In the genomic region with DNA sequence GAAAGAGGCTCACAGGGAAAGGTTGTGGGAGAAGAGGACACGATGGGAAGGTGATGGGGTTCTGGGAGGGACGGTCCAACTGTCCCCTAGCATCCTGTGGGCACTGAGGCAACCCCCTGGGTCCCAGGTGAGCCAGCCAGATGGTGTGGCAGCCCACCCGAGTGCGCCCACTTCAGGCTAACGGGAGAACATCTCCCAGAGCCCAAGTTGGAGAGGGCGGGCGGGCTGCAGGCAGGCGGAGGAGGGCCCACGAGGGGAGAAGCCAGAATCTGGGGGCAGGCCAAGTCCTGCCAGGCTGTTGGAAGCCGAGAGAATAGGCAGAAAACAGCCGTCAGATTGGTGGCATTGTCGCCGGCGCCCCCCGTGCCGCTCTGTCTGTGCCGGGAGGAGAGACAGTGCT, we compare ENCODE assay signal across 1 cellular context.
A peak's percentile ranks its signal among the peaks of the same experiment; 100 is the strongest.
TF ChIP-seq lines count a peak whose summit lies in the region.

No MANE protein-coding gene starts in this region.

TF ChIP-seq in K562, 482 proteins besides CTCF, POLR2A, EP300 and RAD21 (continued from another document):
- TF ChIP-seq E2F6 (IDR thresholded peaks at IDR 0.05; ENCODE audit: borderline replicate concordance in 1 of 2, extremely low read depth in 1 of 2, insufficient read depth in 1 of 2, insufficient read length in 1 of 2, low read depth in 1 of 2, low read length in 1 of 2, poor library complexity in 1 of 2, severe bottlenecking in 1 of 2) (peak in 1 of 2 experiments; percentile 41), RB1 (IDR thresholded peaks at IDR 0.05; ENCODE audit: low read depth) (0 out of 2 replicates have a peak, but pooled peaks have one; percentile 14), NR2F6 (CRISPR knock-in tag; IDR thresholded peaks at IDR 0.05) (no peak)
